14 cellular contexts compared by ENCODE assay signal in the genomic region with DNA sequence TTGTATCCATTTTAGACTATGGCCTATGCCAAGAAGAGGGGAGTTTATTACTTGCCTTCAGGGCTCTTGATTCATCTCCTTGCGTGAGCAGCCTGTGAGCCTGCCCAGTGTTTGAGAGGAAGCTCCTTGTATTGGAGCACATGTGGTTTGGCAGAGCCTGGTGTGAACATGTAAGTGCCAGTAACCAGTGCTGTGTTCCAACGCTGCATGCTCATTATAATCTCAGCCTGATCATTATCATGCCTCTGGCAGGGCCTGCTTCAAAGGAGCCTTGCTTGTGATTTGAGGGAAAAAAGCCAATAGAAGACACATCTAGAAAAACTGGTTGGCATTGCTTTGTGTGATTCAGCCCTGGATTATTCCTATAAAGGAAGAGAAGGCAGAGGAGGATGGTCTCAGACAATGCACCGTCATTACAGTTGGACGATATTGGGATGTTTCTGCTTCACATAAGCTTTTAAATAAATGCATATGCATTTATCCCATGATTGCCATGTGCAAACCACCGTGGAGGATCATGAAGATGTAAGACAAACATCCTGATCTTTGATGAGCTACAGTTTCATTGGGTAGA.
DNase-seq lines count a peak whose midpoint lies in the region; ATAC-seq and TF ChIP-seq lines count a peak whose summit lies in the region.
"Had no signal": no experiment of that assay in that cellular context is flagged by ENCODE, and none has a peak within 500 bp of the region (broad histone marks: within the 10 kb centered on the region; RNA-seq: fewer than 3 reads in every experiment).

No MANE protein-coding gene starts in this region.

- H3K79me2 ChIP-seq in neural progenitor cell (ENCODE audit: low read depth), result no peaks in the 10 kb centered on the region

- intact Hi-C loops in body of pancreas (cut with DNase I), result no loop called here
- intact Hi-C loops in natural killer cell (cut with micrococcal nuclease), result no loop called here

- H3K27ac ChIP-seq in body of pancreas (no peak overlapping the region), neural progenitor cell (no peak overlapping the region)

- TF ChIP-seq POLR2A in body of pancreas (IDR thresholded peaks at IDR 0.05), result no peak

- H3K27ac Mint-ChIP-seq in natural killer cell (no peak overlapping the region), neural progenitor cell (no peak overlapping the region)
- H3K27ac Mint-ChIP-seq: activated B cell treated with CpG ODN at 0.5 μM for 24 hours had no signal

- H3K36me3 ChIP-seq in body of pancreas (replicated peaks in 1 of 2; ENCODE audit: insufficient read depth in 1 of 2, low read depth in 2 of 2) (no peaks in the 10 kb centered on the region), neural progenitor cell (no peaks in the 10 kb centered on the region)

- WGBS in body of pancreas, 2 donors, result 73 to 77% methylated on average over 5 of the region's 5 CpGs

- H3K4me1 Mint-ChIP-seq in natural killer cell (peaks cover 0 to 8% of the 10 kb centered on the region in 2 donors), neural progenitor cell (peaks cover under 1% of the 10 kb centered on the region)
- H3K4me1 Mint-ChIP-seq: neural crest cell had no signal

- H3K9me3 Mint-ChIP-seq in natural killer cell (no peaks in the 10 kb centered on the region), neural progenitor cell (no peaks in the 10 kb centered on the region)
- H3K9me3 Mint-ChIP-seq: activated B cell treated with CpG ODN at 0.5 μM for 24 hours; central memory CD8-positive, alpha-beta T cell; neural crest cell had no signal

- H4K20me1 ChIP-seq in neural progenitor cell (ENCODE audit: low read depth), result no peaks in the 10 kb centered on the region

- H3K4me3 Mint-ChIP-seq in natural killer cell (no peak overlapping the region), neural progenitor cell (no peak overlapping the region)
- H3K4me3 Mint-ChIP-seq: activated B cell treated with CpG ODN at 0.5 μM for 24 hours; central memory CD8-positive, alpha-beta T cell; neural crest cell had no signal

- no peak overlapping the region for H2AFZ ChIP-seq in neural progenitor cell (replicated peaks)

- H3K9me3 ChIP-seq in body of pancreas, result no peaks in the 10 kb centered on the region
- no peaks in the 10 kb centered on the region for H3K9me3 ChIP-seq in neural progenitor cell (ENCODE audit: low read depth)

- H3K27me3 Mint-ChIP-seq in natural killer cell (ENCODE audit: low read depth in 2 of 2) (no peaks in the 10 kb centered on the region), neural progenitor cell (ENCODE audit: insufficient read depth, low read depth) (no peaks in the 10 kb centered on the region)
- H3K27me3 Mint-ChIP-seq: activated B cell treated with CpG ODN at 0.5 μM for 24 hours; central memory CD8-positive, alpha-beta T cell had no signal

- peaks cover 47% of the 10 kb centered on the region for H3K4me1 ChIP-seq in body of pancreas
- no peaks in the 10 kb centered on the region for H3K4me1 ChIP-seq in neural progenitor cell

- H3K4me2 ChIP-seq in neural progenitor cell, result no peak overlapping the region

- no peaks in the 10 kb centered on the region for H3F3A ChIP-seq in neural progenitor cell (ENCODE audit: low read depth)

- H3K36me3 Mint-ChIP-seq in natural killer cell (no peaks in the 10 kb centered on the region), neural progenitor cell (no peaks in the 10 kb centered on the region)

- TF ChIP-seq CTCF in body of pancreas (IDR thresholded peaks at IDR 0.05) (no peak), natural killer cell (IDR thresholded peaks at IDR 0.05) (no peak), neural progenitor cell (IDR thresholded peaks at IDR 0.05) (no peak)

- H3K4me3 ChIP-seq in body of pancreas (no peak overlapping the region), neural progenitor cell (no peak overlapping the region)
- H3K4me3 ChIP-seq: GM12878 had no signal

- H3K27me3 ChIP-seq in body of pancreas, result no peaks in the 10 kb centered on the region
- no peaks in the 10 kb centered on the region for H3K27me3 ChIP-seq in neural progenitor cell

- ATAC-seq in body of pancreas (no peak), natural killer cell (peak in 2 of 3 donors; percentile 37 to 52), HG03520 (IDR thresholded peaks at IDR 0.05; ENCODE audit: unreplicated experiment) (no peak), HG02610 (IDR thresholded peaks at IDR 0.05; ENCODE audit: unreplicated experiment) (no peak), GM18502 (IDR thresholded peaks at IDR 0.05; ENCODE audit: poor library complexity, unreplicated experiment) (no peak)
- ATAC-seq: GM12878 had no signal

- peak; percentile 81 for DNase-seq in DMS79 treated with DMSO at 0.1 percent for 48 hours (lab: John Stamatoyannopoulos, UW)
- DNase-seq in M059J (ENCODE audit: low read depth), result peak; percentile 99
- peak in 3 of 4 donors; percentile 16 to 42 (median 20) for DNase-seq in body of pancreas
- no peak for DNase-seq in natural killer cell
- no peak for DNase-seq in neural progenitor cell (ENCODE audit: low spot score)
- DNase-seq: activated B cell treated with CpG ODN at 0.5 μM for 24 hours, NCI-H510A treated with DMSO at 0.1 percent for 48 hours, SIG-M5 had no signal

- no peak overlapping the region for H3K9ac ChIP-seq in neural progenitor cell

Comparison
In these comparisons a context has a peak if more than half of its experiments do, and no peak if none do; other contexts are left out.
1. DNase-seq: peak in DMS79 treated with DMSO at 0.1 percent for 48 hours (single experiment), M059J (single experiment) and body of pancreas (3 of 4); none in natural killer cell (single experiment) and neural progenitor cell (single experiment).
2. ATAC-seq: peak in natural killer cell (2 of 3); none in body of pancreas (single experiment), HG03520 (single experiment), HG02610 (single experiment) and GM18502 (single experiment).